In genomic region chr3:61912158-61912557, GRCh38 we compare ENCODE assay signal across 11 cellular contexts.
DNase-seq lines count a peak whose midpoint lies in the region; ATAC-seq and TF ChIP-seq lines count a peak whose summit lies in the region.
"Had no signal": no experiment of that assay in that cellular context is flagged by ENCODE, and none has a peak within 500 bp of the region (broad histone marks: within the 10 kb centered on the region; RNA-seq: fewer than 3 reads in every experiment).

No MANE protein-coding gene starts in this region.

- peak overlapping the region; percentile 42; the same call in 1 of the 2 replicates for H3K4me2 ChIP-seq in GM23338

- no peak overlapping the region for H3K27ac Mint-ChIP-seq in GM23338
- H3K27ac Mint-ChIP-seq in activated CD4-positive, alpha-beta T cell treated with anti-CD3 and anti-CD28 coated beads, Interleukin-2, amount 10 ng/mL, durations not matched to agents 7 days and 5 days = no peak overlapping the region
- H3K27ac Mint-ChIP-seq: CD4-positive, alpha-beta memory T cell had no signal

- TF ChIP-seq CTCF in GM23338 (conservative IDR thresholded peaks at IDR 0.05; ENCODE audit: low read depth in 2 of 2) = no peak
- TF ChIP-seq CTCF in mucosa of descending colon (IDR thresholded peaks at IDR 0.05) = no peak

- H3K9me2 ChIP-seq in GM23338 (ENCODE audit: insufficient read depth) = no peaks in the 10 kb centered on the region

- H3K4me3 Mint-ChIP-seq in GM23338 = peak overlapping the region; percentile 6; the same call in 1 of the 3 replicates
- no peak overlapping the region for H3K4me3 Mint-ChIP-seq in activated CD4-positive, alpha-beta T cell treated with anti-CD3 and anti-CD28 coated beads, Interleukin-2, amount 10 ng/mL, durations not matched to agents 7 days and 5 days
- H3K4me3 Mint-ChIP-seq: CD4-positive, alpha-beta memory T cell had no signal

- H3K27me3 ChIP-seq in GM23338 (ENCODE audit: insufficient read depth) (no peaks in the 10 kb centered on the region), iPS-18a (ENCODE audit: control insufficient read depth, insufficient read depth, low read length) (no peaks in the 10 kb centered on the region)
- H3K27me3 ChIP-seq: transverse colon had no signal

- DNase-seq in GM23338 (ENCODE audit: low spot score) (no peak), mucosa of descending colon (no peak), ACHN (no peak), NOMO-1 (lab: John Stamatoyannopoulos, UW; ENCODE audit: unreplicated experiment in 2 of 2) (no peak)
- no peak for DNase-seq in activated CD4-positive, alpha-beta T cell treated with anti-CD3 and anti-CD28 coated beads, Interleukin-2, amount 10 ng/mL, durations not matched to agents 7 days and 5 days
- DNase-seq: activated effector memory CD4-positive, alpha-beta T cell treated with anti-CD3 and anti-CD28 coated beads, Interleukin-2, amount 50 U/mL, for 16 hours; CD4-positive, alpha-beta memory T cell; transverse colon had no signal

- H3K36me3 ChIP-seq in GM23338 (ENCODE audit: insufficient read depth) (no peaks in the 10 kb centered on the region), iPS-18a (ENCODE audit: control insufficient read depth, low read depth, low read length) (no peaks in the 10 kb centered on the region), mucosa of descending colon (ENCODE audit: low read depth) (no peaks in the 10 kb centered on the region)
- H3K36me3 ChIP-seq: transverse colon had no signal

- peaks cover 74% of the 10 kb centered on the region for H3K4me1 Mint-ChIP-seq in GM23338
- no peaks in the 10 kb centered on the region for H3K4me1 Mint-ChIP-seq in activated CD4-positive, alpha-beta T cell treated with anti-CD3 and anti-CD28 coated beads, Interleukin-2, amount 10 ng/mL, durations not matched to agents 7 days and 5 days
- H3K4me1 Mint-ChIP-seq: CD4-positive, alpha-beta memory T cell had no signal

- CTCF ChIA-PET in activated CD4-positive, alpha-beta T cell treated with anti-CD3 and anti-CD28 coated beads, Interleukin-2, amount 10 ng/mL, durations not matched to agents 7 days and 5 days (lab: Charles Lee) = no interaction called here

- H3K4me1 ChIP-seq in GM23338 (ENCODE audit: insufficient read depth) (peaks cover 62% of the 10 kb centered on the region), iPS-18a (ENCODE audit: control insufficient read depth, low read depth, low read length) (peaks cover 54% of the 10 kb centered on the region), mucosa of descending colon (ENCODE audit: low read depth) (no peaks in the 10 kb centered on the region)

- no peak overlapping the region for H3K9ac ChIP-seq in iPS-18a (ENCODE audit: low read length)

- no peak overlapping the region for H3K27ac ChIP-seq in GM23338 (ENCODE audit: low read depth)
- no peak overlapping the region for H3K27ac ChIP-seq in iPS-18a (ENCODE audit: low read length)
- H3K27ac ChIP-seq: transverse colon had no signal

- H2AFZ ChIP-seq in GM23338 = no peak overlapping the region

- peak; percentile 84 for ATAC-seq in GM19043 (IDR thresholded peaks at IDR 0.05; ENCODE audit: low read depth, unreplicated experiment)
- no peak for ATAC-seq in GM23338
- peak; percentile 58 for ATAC-seq in HG03103 (IDR thresholded peaks at IDR 0.05; ENCODE audit: low read depth, unreplicated experiment)
- no peak for ATAC-seq in mucosa of descending colon

- intact Hi-C loops in mucosa of descending colon (cut with DNase I, micrococcal nuclease) = no loop called here

- in situ Hi-C loops in ACHN (cut with HindIII; ENCODE audit: low pct_ligation_motif_present, low pct_unique_long_range_greater_than_20kb, low sequenced_read_pairs) = no loop called here

- H3K4me3 ChIP-seq in GM23338 (no peak overlapping the region), iPS-18a (ENCODE audit: low read length) (peak overlapping the region; percentile 4), mucosa of descending colon (no peak overlapping the region)
- H3K4me3 ChIP-seq: transverse colon had no signal

- no peaks in the 10 kb centered on the region for H3K9me3 Mint-ChIP-seq in GM23338
- H3K9me3 Mint-ChIP-seq in activated CD4-positive, alpha-beta T cell treated with anti-CD3 and anti-CD28 coated beads, Interleukin-2, amount 10 ng/mL, durations not matched to agents 7 days and 5 days = no peaks in the 10 kb centered on the region

- H4K20me1 ChIP-seq in GM23338 (replicated peaks; ENCODE audit: insufficient read depth) = 0 out of 2 replicates have a peak, but pooled peaks cover 8% of the 10 kb centered on the region

- peaks cover 8% of the 10 kb centered on the region for H3K27me3 Mint-ChIP-seq in GM23338 (ENCODE audit: insufficient read depth, low read depth, poor library complexity)
- peaks cover 1% of the 10 kb centered on the region for H3K27me3 Mint-ChIP-seq in activated CD4-positive, alpha-beta T cell treated with anti-CD3 and anti-CD28 coated beads, Interleukin-2, amount 10 ng/mL, durations not matched to agents 7 days and 5 days

- no peaks in the 10 kb centered on the region for H3F3A ChIP-seq in GM23338 (replicated peaks; ENCODE audit: low read depth)

- no peaks in the 10 kb centered on the region for H3K9me3 ChIP-seq in iPS-18a (ENCODE audit: control insufficient read depth, low read depth, low read length)
- no peaks in the 10 kb centered on the region for H3K9me3 ChIP-seq in mucosa of descending colon
- H3K9me3 ChIP-seq: transverse colon had no signal

- H3K79me2 ChIP-seq in GM23338 (replicated peaks; ENCODE audit: insufficient read depth) = peaks cover 76% of the 10 kb centered on the region

- POLR2A ChIA-PET in activated CD4-positive, alpha-beta T cell treated with anti-CD3 and anti-CD28 coated beads, Interleukin-2, amount 10 ng/mL, durations not matched to agents 7 days and 5 days (lab: Charles Lee) = no interaction called here

- no peaks in the 10 kb centered on the region for H3K36me3 Mint-ChIP-seq in GM23338 (ENCODE audit: low read depth)
- H3K36me3 Mint-ChIP-seq in activated CD4-positive, alpha-beta T cell treated with anti-CD3 and anti-CD28 coated beads, Interleukin-2, amount 10 ng/mL, durations not matched to agents 7 days and 5 days (ENCODE audit: low read depth) = no peaks in the 10 kb centered on the region
- H3K36me3 Mint-ChIP-seq: CD4-positive, alpha-beta memory T cell had no signal

TF ChIP-seq in GM23338, 12 proteins besides CTCF, POLR2A, EP300 and RAD21 (continues in another document):
- TF ChIP-seq REST (IDR thresholded peaks at IDR 0.05; ENCODE audit: unreplicated experiment) = no peak

Comparison
In these comparisons a context has a peak if more than half of its experiments do, and no peak if none do; other contexts are left out.
1. ATAC-seq: peak in GM19043 (single experiment) and HG03103 (single experiment); none in GM23338 (single experiment) and mucosa of descending colon (single experiment).